ENCODE assay signal across 1 cellular context in genomic region chr13:23750383-23751121, GRCh38.
TF ChIP-seq lines count a peak whose summit lies in the region.

No MANE protein-coding gene starts in this region.

TF ChIP-seq in GM12878, 131 proteins besides CTCF, POLR2A, EP300 and RAD21 (continued from another document):
- no peak for TF ChIP-seq ZBTB40 (IDR thresholded peaks at IDR 0.05; ENCODE audit: borderline replicate concordance)
- no peak for TF ChIP-seq ZNF592 (IDR thresholded peaks at IDR 0.05)
- TF ChIP-seq JUND (IDR thresholded peaks at IDR 0.05; ENCODE audit: low read depth, low read length): no peak
- TF ChIP-seq MLLT1 (IDR thresholded peaks at IDR 0.05): no peak
- no peak for TF ChIP-seq CREB1 (IDR thresholded peaks at IDR 0.05; ENCODE audit: low read depth)
- TF ChIP-seq GABPA (IDR thresholded peaks at IDR 0.05; ENCODE audit: low read depth): no peak
- no peak for TF ChIP-seq SIN3A (IDR thresholded peaks at IDR 0.05; ENCODE audit: low read depth, low read length)
- TF ChIP-seq ZBED1 (IDR thresholded peaks at IDR 0.05; ENCODE audit: borderline replicate concordance): no peak
- no peak for TF ChIP-seq BRCA1 (IDR thresholded peaks at IDR 0.05; ENCODE audit: low read depth, low read length)
- TF ChIP-seq CBX5 (IDR thresholded peaks at IDR 0.05; ENCODE audit: low read depth): no peak
- TF ChIP-seq SIX5 (IDR thresholded peaks at IDR 0.05; ENCODE audit: low read depth, low read length, severe bottlenecking): no peak
- TF ChIP-seq ELK1 (IDR thresholded peaks at IDR 0.05; ENCODE audit: low read depth, low read length): no peak
- TF ChIP-seq RELB (IDR thresholded peaks at IDR 0.05; ENCODE audit: low read depth): no peak
- no peak for TF ChIP-seq IKZF2 (IDR thresholded peaks at IDR 0.05)
TF ChIP-seq in GM12878: peak in this region for 0.
